In genomic region chr6:10514049-10514780, GRCh38 we compare ENCODE assay signal across 24 cellular contexts.
"Had no signal": no experiment of that assay in that cellular context is flagged by ENCODE, and none has a peak within 500 bp of the region (broad histone marks: within the 10 kb centered on the region; RNA-seq: fewer than 3 reads in every experiment).

No MANE protein-coding gene starts in this region.

- DNase-seq: activated CD4-positive, alpha-beta memory T cell treated with anti-CD3 and anti-CD28 coated beads for 36 hours; activated CD4-positive, alpha-beta T cell treated with anti-CD3 and anti-CD28 coated beads, Interleukin-2, amount 10 ng/mL, durations not matched to agents 7 days and 5 days; activated CD4-positive, CD25-positive, alpha-beta regulatory T cell; activated CD8-positive, alpha-beta memory T cell treated with anti-CD3 and anti-CD28 coated beads for 24 hours; activated gamma-delta T cell; activated naive CD4-positive, alpha-beta T cell treated with anti-CD3 and anti-CD28 coated beads, Interleukin-2, amount 10 ng/mL, durations not matched to agents 7 days and 5 days; activated naive CD8-positive, alpha-beta T cell treated with anti-CD3 and anti-CD28 coated beads for 36 hours; activated T-cell treated with anti-CD3 and anti-CD28 coated beads for 4 hours; activated T-cell treated with anti-CD3 and anti-CD28 coated beads, Interleukin-2, amount 50 U/mL, for 48 hours; brain microvascular endothelial cell; KG1; MV-4-11; NCI-H1092 treated with DMSO at 0.1 percent for 48 hours; NCI-H1417 treated with DMSO at 0.1 percent for 48 hours; NCI-H1694; NCI-H2029; NCI-H524; PC-3; SHP77 treated with DMSO at 0.1 percent for 48 hours; T-helper 17 cell; T-helper 9 cell had no signal

- H3K36me3 ChIP-seq: brain microvascular endothelial cell, cardiac muscle cell had no signal

- H3K4me3 ChIP-seq: cardiac muscle cell had no signal

- H3K27me3 ChIP-seq: brain microvascular endothelial cell, cardiac muscle cell had no signal

- ATAC-seq: activated T-helper 17 cell treated with anti-CD3 and anti-CD28 coated beads, Interleukin-2, amount 50 U/mL, for 72 hours; PC-3; T-helper 17 cell had no signal

- H3K27ac ChIP-seq: brain microvascular endothelial cell, cardiac muscle cell, VCaP had no signal
